ENCODE assay signal across 1 cellular context in the genomic region with DNA sequence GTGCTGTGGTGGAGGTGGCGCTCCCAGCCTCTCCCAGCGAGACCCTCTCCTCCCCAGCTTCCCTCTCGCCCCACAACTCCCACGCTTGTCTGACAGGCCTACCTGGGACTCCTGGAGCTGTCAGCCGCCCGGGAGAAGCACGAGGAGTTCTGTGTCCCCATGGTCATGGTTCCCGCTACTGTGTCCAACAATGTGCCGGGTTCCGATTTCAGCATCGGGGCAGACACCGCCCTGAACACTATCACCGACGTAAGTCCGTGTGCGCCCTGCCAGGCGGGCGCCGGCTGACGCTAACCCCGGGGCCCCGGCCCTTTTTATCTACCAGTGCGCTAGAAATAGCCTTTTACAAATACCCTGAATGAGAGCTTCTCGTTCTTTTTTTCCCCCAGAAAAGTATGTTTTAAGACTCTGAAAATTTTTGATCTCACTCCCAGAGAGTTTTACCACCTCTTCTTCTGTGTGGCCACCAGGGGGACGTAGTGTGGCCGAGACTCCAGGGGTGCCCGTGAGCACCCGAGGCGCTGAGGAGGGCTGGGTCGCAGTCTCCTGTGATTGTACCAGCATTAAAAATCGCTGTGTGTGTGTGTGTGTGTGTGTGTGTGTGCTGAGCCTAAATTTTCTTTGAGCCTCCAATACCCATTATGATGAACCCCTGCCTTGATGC.
TF ChIP-seq lines count a peak whose summit lies in the region.

No MANE protein-coding gene starts in this region.

TF ChIP-seq in HCT116, 20 proteins besides CTCF, POLR2A, EP300 and RAD21:
- TF ChIP-seq YY1 (IDR thresholded peaks at IDR 0.05; ENCODE audit: extremely low read depth, insufficient replicate concordance, low read depth, low read length) (no peak), FOSL1 (IDR thresholded peaks at IDR 0.05; ENCODE audit: low read depth) (no peak), SRF (IDR thresholded peaks at IDR 0.05; ENCODE audit: low read depth) (no peak), ZFX (IDR thresholded peaks at IDR 0.05) (no peak), EGR1 (IDR thresholded peaks at IDR 0.05; ENCODE audit: low read depth) (no peak), SIN3A (IDR thresholded peaks at IDR 0.05; ENCODE audit: low read depth) (no peak), CBX3 (IDR thresholded peaks at IDR 0.05; ENCODE audit: low read depth) (no peak), ZNF274 (IDR thresholded peaks at IDR 0.05; ENCODE audit: low read depth, low read length) (no peak), ATF3 (IDR thresholded peaks at IDR 0.05) (no peak), SP1 (IDR thresholded peaks at IDR 0.05; ENCODE audit: low read depth) (no peak), CEBPB (IDR thresholded peaks at IDR 0.05; ENCODE audit: low read depth) (no peak), EZH2 (IDR thresholded peaks at IDR 0.05) (no peak)
- TF ChIP-seq, protein P1, sequence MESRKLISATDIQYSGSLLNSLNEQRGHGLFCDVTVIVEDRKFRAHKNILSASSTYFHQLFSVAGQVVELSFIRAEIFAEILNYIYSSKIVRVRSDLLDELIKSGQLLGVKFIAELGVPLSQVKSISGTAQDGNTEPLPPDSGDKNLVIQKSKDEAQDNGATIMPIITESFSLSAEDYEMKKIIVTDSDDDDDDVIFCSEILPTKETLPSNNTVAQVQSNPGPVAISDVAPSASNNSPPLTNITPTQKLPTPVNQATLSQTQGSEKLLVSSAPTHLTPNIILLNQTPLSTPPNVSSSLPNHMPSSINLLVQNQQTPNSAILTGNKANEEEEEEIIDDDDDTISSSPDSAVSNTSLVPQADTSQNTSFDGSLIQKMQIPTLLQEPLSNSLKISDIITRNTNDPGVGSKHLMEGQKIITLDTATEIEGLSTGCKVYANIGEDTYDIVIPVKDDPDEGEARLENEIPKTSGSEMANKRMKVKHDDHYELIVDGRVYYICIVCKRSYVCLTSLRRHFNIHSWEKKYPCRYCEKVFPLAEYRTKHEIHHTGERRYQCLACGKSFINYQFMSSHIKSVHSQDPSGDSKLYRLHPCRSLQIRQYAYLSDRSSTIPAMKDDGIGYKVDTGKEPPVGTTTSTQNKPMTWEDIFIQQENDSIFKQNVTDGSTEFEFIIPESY (IDR thresholded peaks at IDR 0.05; ENCODE audit: extremely low read depth, insufficient replicate concordance, low read length), result no peak
